ENCODE assay signal across 1 cellular context in genomic region chr1:28517649-28517999, GRCh38.
TF ChIP-seq lines count a peak whose summit lies in the region.

No MANE protein-coding gene starts in this region.

TF ChIP-seq in HepG2, 621 proteins besides CTCF, POLR2A, EP300 and RAD21:
- TF ChIP-seq STAT6 (CRISPR knock-in tag; IDR thresholded peaks at IDR 0.05; ENCODE audit: borderline replicate concordance): 0 out of 2 replicates have a peak, but pooled peaks have one; percentile 33
- peak; percentile 31; the same call in 1 of the 2 replicates for TF ChIP-seq POLR2AphosphoS5 (IDR thresholded peaks at IDR 0.05; ENCODE audit: low read depth, low read length)
- TF ChIP-seq ZNF724P (CRISPR knock-in tag; IDR thresholded peaks at IDR 0.05; ENCODE audit: borderline replicate concordance): 0 out of 2 replicates have a peak, but pooled peaks have one; percentile 8
- no peak for TF ChIP-seq ZNF17 (CRISPR knock-in tag; IDR thresholded peaks at IDR 0.05)
- peak; percentile 5; the same call in 1 of the 2 replicates for TF ChIP-seq CSRNP1 (CRISPR knock-in tag; IDR thresholded peaks at IDR 0.05)
- TF ChIP-seq CCDC6 (CRISPR knock-in tag; IDR thresholded peaks at IDR 0.05): 0 out of 2 replicates have a peak, but pooled peaks have one; percentile 6
- no peak for TF ChIP-seq RARG (CRISPR knock-in tag; IDR thresholded peaks at IDR 0.05; ENCODE audit: low read depth)
- TF ChIP-seq YEATS2 (CRISPR knock-in tag; IDR thresholded peaks at IDR 0.05; ENCODE audit: borderline replicate concordance): peak; percentile 8; the same call in 1 of the 2 replicates
- 0 out of 2 replicates have a peak, but pooled peaks have one; percentile 4 for TF ChIP-seq FOXP4 (CRISPR knock-in tag; IDR thresholded peaks at IDR 0.05)
- no peak for TF ChIP-seq CREB3 (CRISPR knock-in tag; IDR thresholded peaks at IDR 0.05)
- 0 out of 2 replicates have a peak, but pooled peaks have one; percentile 7 for TF ChIP-seq MEF2D (CRISPR knock-in tag; IDR thresholded peaks at IDR 0.05)
